8 cellular contexts compared by ENCODE assay signal in genomic region chr5:173055983-173056782, GRCh38. TPM values are rescaled to one million over a fixed set of nuclear protein-coding genes. Genes with fewer than 3 reads are reported as not detected.
DNase-seq lines count a peak whose midpoint lies in the region; ATAC-seq and TF ChIP-seq lines count a peak whose summit lies in the region.

A gene with protein sequence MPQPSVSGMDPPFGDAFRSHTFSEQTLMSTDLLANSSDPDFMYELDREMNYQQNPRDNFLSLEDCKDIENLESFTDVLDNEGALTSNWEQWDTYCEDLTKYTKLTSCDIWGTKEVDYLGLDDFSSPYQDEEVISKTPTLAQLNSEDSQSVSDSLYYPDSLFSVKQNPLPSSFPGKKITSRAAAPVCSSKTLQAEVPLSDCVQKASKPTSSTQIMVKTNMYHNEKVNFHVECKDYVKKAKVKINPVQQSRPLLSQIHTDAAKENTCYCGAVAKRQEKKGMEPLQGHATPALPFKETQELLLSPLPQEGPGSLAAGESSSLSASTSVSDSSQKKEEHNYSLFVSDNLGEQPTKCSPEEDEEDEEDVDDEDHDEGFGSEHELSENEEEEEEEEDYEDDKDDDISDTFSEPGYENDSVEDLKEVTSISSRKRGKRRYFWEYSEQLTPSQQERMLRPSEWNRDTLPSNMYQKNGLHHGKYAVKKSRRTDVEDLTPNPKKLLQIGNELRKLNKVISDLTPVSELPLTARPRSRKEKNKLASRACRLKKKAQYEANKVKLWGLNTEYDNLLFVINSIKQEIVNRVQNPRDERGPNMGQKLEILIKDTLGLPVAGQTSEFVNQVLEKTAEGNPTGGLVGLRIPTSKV (plus strand): TSS chr5:173056352. CDS start chr5:173080776, 24,424 bp downstream.

- H3K27ac ChIP-seq in colonic mucosa: peak within 1 kb of the TSS; percentile 99

- H3K4me3 ChIP-seq in colonic mucosa: peak within 1 kb of the TSS; percentile 100

- H3K9me3 ChIP-seq in colonic mucosa: no peaks in the 10 kb centered on the region

- peaks cover 4% of the 10 kb centered on the region for H3K4me1 ChIP-seq in colonic mucosa

- TF ChIP-seq CTCF in colonic mucosa (IDR thresholded peaks at IDR 0.05): no peak

- H3K27me3 ChIP-seq in colonic mucosa: no peaks in the 10 kb centered on the region

- H3K9ac ChIP-seq in colonic mucosa (ENCODE audit: low read depth in 2 of 2, low read length in 2 of 2): peak within 1 kb of the TSS; percentile 76 to 98

- no peaks in the 10 kb centered on the region for H3K36me3 ChIP-seq in colonic mucosa

- ATAC-seq in GM19351 (IDR thresholded peaks at IDR 0.05; ENCODE audit: unreplicated experiment): peak; percentile 64
- peak; percentile 70 for ATAC-seq in HG03520 (IDR thresholded peaks at IDR 0.05; ENCODE audit: unreplicated experiment)
- ATAC-seq in left colon: peak; percentile 81

- intact Hi-C loops in colonic mucosa (cut with DNase I): loop anchor here (5.0 kb wide), 1 partner anchor 74 kb away; the partner anchor contains the start of gene ATP6V0E1
- intact Hi-C loops in left colon (cut with DNase I, micrococcal nuclease): loop anchor here in 1 of 2 donors (10.0 kb wide), 1 partner anchor 71 kb away; the partner anchor contains the start of gene ATP6V0E1

- peak; percentile 82 to 98 (median 96) for DNase-seq in C1 segment of cervical spinal cord (lab: John Stamatoyannopoulos, UW)
- peak; percentile 69 for DNase-seq in NCI-H526 treated with DMSO at 0.1 percent for 48 hours (lab: John Stamatoyannopoulos, UW)
- DNase-seq in activated CD4-positive, alpha-beta T cell treated with anti-CD3 and anti-CD28 coated beads for 48 hours: peak; percentile 98
- DNase-seq in colonic mucosa: peak; percentile 99
- peak; percentile 97 to 98 for DNase-seq in left colon
- peak; percentile 94 for DNase-seq in stimulated activated CD4-positive, alpha-beta T cell treated with anti-CD3 and anti-CD28 coated beads, Interleukin-1b, Interleukin-23, amount 100 ng/mL, for 4 hours (ENCODE audit: low read depth in 2 of 2)

RNA-seq across cellular contexts. Expression of the gene that starts here (rescaled TPM):
- total RNA-seq in colonic mucosa: 10 to 100 TPM in 1 of 2 donors, 1 to 10 TPM in 1; 7.2 to 19.1 TPM
- 10 to 100 TPM; 12.1 to 25.6 TPM for total RNA-seq in left colon

Comparison
In these comparisons a context has a peak if more than half of its experiments do, and no peak if none do; other contexts are left out.
1. Peak in every context shown above with its lines: DNase-seq, ATAC-seq, H3K4me3 ChIP-seq and H3K27ac ChIP-seq.